In genomic region chr7:151408839-151409554, GRCh38 we compare ENCODE assay signal across 8 cellular contexts. TPM values are rescaled to one million over a fixed set of nuclear protein-coding genes. Genes with fewer than 3 reads are reported as not detected.
DNase-seq lines count a peak whose midpoint lies in the region; ATAC-seq and TF ChIP-seq lines count a peak whose summit lies in the region.

No MANE protein-coding gene starts in this region.

- CTCF ChIA-PET in CD4-positive, alpha-beta T cell (lab: Charles Lee) = interaction anchor here (0.8 to 1.9 kb wide), 2 partner anchors 39 to 51 kb away, joined by 3 to 6 read pairs; no protein-coding TSS in a partner anchor
- CTCF ChIA-PET in activated CD8-positive, alpha-beta T cell treated with anti-CD3 and anti-CD28 coated beads, Interleukin-2, amount 10 ng/mL, durations not matched to agents 7 days and 5 days (lab: Charles Lee) = interaction anchor here (0.8 kb wide), 1 partner anchor 21 kb away, joined by 3 read pairs; no protein-coding TSS in a partner anchor

- no peaks in the 10 kb centered on the region for H3K9me3 ChIP-seq in CD4-positive, alpha-beta T cell (ENCODE audit: control insufficient read depth, low read length)
- H3K9me3 ChIP-seq in heart left ventricle = no peaks in the 10 kb centered on the region

- peak overlapping the region; percentile 79 for H3K27ac Mint-ChIP-seq in CD4-positive, alpha-beta T cell
- peak overlapping the region; percentile 54 for H3K27ac Mint-ChIP-seq in activated CD8-positive, alpha-beta T cell treated with anti-CD3 and anti-CD28 coated beads, Interleukin-2, amount 10 ng/mL, durations not matched to agents 7 days and 5 days

- POLR2A ChIA-PET in CD4-positive, alpha-beta T cell (lab: Charles Lee) = interaction anchor here (0.7 to 1.5 kb wide), 6 partner anchors 12 to 111 kb away, joined by 3 to 11 read pairs (median 4); partner anchors contain the start of genes CRYGN and RHEB
- POLR2A ChIA-PET in activated CD8-positive, alpha-beta T cell treated with anti-CD3 and anti-CD28 coated beads, Interleukin-2, amount 10 ng/mL, durations not matched to agents 7 days and 5 days (lab: Charles Lee) = no interaction called here

- no peaks in the 10 kb centered on the region for H3K36me3 ChIP-seq in heart left ventricle

- no peak for TF ChIP-seq CTCF in CD4-positive, alpha-beta T cell (IDR thresholded peaks at IDR 0.05)
- no peak for TF ChIP-seq CTCF in heart left ventricle (IDR thresholded peaks at IDR 0.05)

- intact Hi-C loops in CD4-positive, alpha-beta T cell (cut with DNase I, micrococcal nuclease) = loop anchor here (1.0 to 5.0 kb wide), 6 partner anchors 21 to 42 kb away; no protein-coding TSS in a partner anchor
- intact Hi-C loops in heart left ventricle (cut with DNase I) = no loop called here

- TF ChIP-seq POLR2A in heart left ventricle (IDR thresholded peaks at IDR 0.05) = no peak

- peak overlapping the region; percentile 53 for H3K27ac ChIP-seq in CD4-positive, alpha-beta T cell (ENCODE audit: low read depth, low read length)
- H3K27ac ChIP-seq in heart left ventricle = peak overlapping the region in 3 of 12 donors; percentile 24 to 63 (median 46)

- peaks cover 23% of the 10 kb centered on the region for H3K27me3 ChIP-seq in CD4-positive, alpha-beta T cell (ENCODE audit: control insufficient read depth, insufficient read depth, low read length)
- peaks cover 18 to 57% (median 26%) of the 10 kb centered on the region in 9 donors for H3K27me3 ChIP-seq in heart left ventricle

- peaks cover 23% of the 10 kb centered on the region for H3K4me1 Mint-ChIP-seq in CD4-positive, alpha-beta T cell (ENCODE audit: low read depth)
- peaks cover 14% of the 10 kb centered on the region for H3K4me1 Mint-ChIP-seq in activated CD8-positive, alpha-beta T cell treated with anti-CD3 and anti-CD28 coated beads, Interleukin-2, amount 10 ng/mL, durations not matched to agents 7 days and 5 days (ENCODE audit: low read depth)

- 23 to 60% (median 32%) methylated on average over 19 to 47 of the region's 47 CpGs for WGBS in heart left ventricle, 4 donors

- peak in 9 of 10 experiments; percentile 27 to 85 (median 58) for DNase-seq in CD4-positive, alpha-beta T cell
- DNase-seq in activated CD8-positive, alpha-beta T cell treated with anti-CD3 and anti-CD28 coated beads, Interleukin-2, amount 10 ng/mL, durations not matched to agents 7 days and 5 days = peak; percentile 69
- peak in 1 of 5 donors; percentile 62 for DNase-seq in heart left ventricle
- DNase-seq in renal cortical epithelial cell (ENCODE audit: low read depth) = peak; percentile 66
- no peak for DNase-seq in SIG-M5 (lab: John Stamatoyannopoulos, UW)

- H3K9me3 Mint-ChIP-seq in CD4-positive, alpha-beta T cell = no peaks in the 10 kb centered on the region
- no peaks in the 10 kb centered on the region for H3K9me3 Mint-ChIP-seq in activated CD8-positive, alpha-beta T cell treated with anti-CD3 and anti-CD28 coated beads, Interleukin-2, amount 10 ng/mL, durations not matched to agents 7 days and 5 days (ENCODE audit: insufficient read depth)

- ATAC-seq in CD4-positive, alpha-beta T cell (ENCODE audit: poor library complexity) = peak; percentile 84
- ATAC-seq in HG02981 (IDR thresholded peaks at IDR 0.05; ENCODE audit: unreplicated experiment) = peak; percentile 64
- peak; percentile 89 for ATAC-seq in activated CD8-positive, alpha-beta T cell treated with anti-CD3 and anti-CD28 coated beads, Interleukin-2, amount 10 ng/mL, durations not matched to agents 7 days and 5 days
- peak in 2 of 4 donors; percentile 6 to 17 for ATAC-seq in heart left ventricle
- ATAC-seq in GM21529 (IDR thresholded peaks at IDR 0.05; ENCODE audit: unreplicated experiment) = no peak
- no peak for ATAC-seq in HG02763 (IDR thresholded peaks at IDR 0.05; ENCODE audit: unreplicated experiment)

- H3K4me3 ChIP-seq in heart left ventricle = peak overlapping the region in 11 of 12 donors; percentile 28 to 53 (median 49)

- H3K4me1 ChIP-seq in heart left ventricle = peaks cover 0 to 33% (median 14%) of the 10 kb centered on the region in 12 donors

- peaks cover 33% of the 10 kb centered on the region for H3K27me3 Mint-ChIP-seq in CD4-positive, alpha-beta T cell
- H3K27me3 Mint-ChIP-seq in activated CD8-positive, alpha-beta T cell treated with anti-CD3 and anti-CD28 coated beads, Interleukin-2, amount 10 ng/mL, durations not matched to agents 7 days and 5 days (ENCODE audit: low read depth) = peaks cover 45% of the 10 kb centered on the region

- H3K36me3 Mint-ChIP-seq in CD4-positive, alpha-beta T cell (ENCODE audit: low read depth) = peaks cover 4% of the 10 kb centered on the region
- H3K36me3 Mint-ChIP-seq in activated CD8-positive, alpha-beta T cell treated with anti-CD3 and anti-CD28 coated beads, Interleukin-2, amount 10 ng/mL, durations not matched to agents 7 days and 5 days (ENCODE audit: low read depth) = no peaks in the 10 kb centered on the region

- peak overlapping the region; percentile 80 for H3K4me3 Mint-ChIP-seq in CD4-positive, alpha-beta T cell
- H3K4me3 Mint-ChIP-seq in activated CD8-positive, alpha-beta T cell treated with anti-CD3 and anti-CD28 coated beads, Interleukin-2, amount 10 ng/mL, durations not matched to agents 7 days and 5 days = peak overlapping the region; percentile 40

RNA-seq across cellular contexts. Expression of gene WDR86, which starts 0.8 kb away (rescaled TPM):
- 1 to 10 TPM; 5.6 to 6.2 TPM for total RNA-seq in CD4-positive, alpha-beta T cell
- total RNA-seq in activated CD8-positive, alpha-beta T cell treated with anti-CD3 and anti-CD28 coated beads, Interleukin-2, amount 10 ng/mL, durations not matched to agents 7 days and 5 days = under 1 TPM; 0.26 to 0.32 TPM
- 1 to 10 TPM in 2 of 9 donors, under 1 TPM in 4, not detected in 3; 0.37 to 1.7 (median 0.52) TPM for total RNA-seq in heart left ventricle
- not detected for polyA plus RNA-seq in heart left ventricle
- 1.5 TPM in 1 of 2 replicates, not detected in the other for total RNA-seq in renal cortical epithelial cell

RNA-seq across cellular contexts. Expression of gene CRYGN, which starts 30.9 kb away (rescaled TPM):
- under 1 TPM in 1 of 2 experiments, not detected in 1; 0.14 TPM for total RNA-seq in CD4-positive, alpha-beta T cell
- under 1 TPM; 0.34 to 0.50 TPM for total RNA-seq in activated CD8-positive, alpha-beta T cell treated with anti-CD3 and anti-CD28 coated beads, Interleukin-2, amount 10 ng/mL, durations not matched to agents 7 days and 5 days
- under 1 TPM in 1 of 9 donors, not detected in 8; 0.52 TPM for total RNA-seq in heart left ventricle
- polyA plus RNA-seq in heart left ventricle = under 1 TPM in 1 of 2 donors, not detected in 1; 0.50 TPM
- not detected in 2 replicates for total RNA-seq in renal cortical epithelial cell

Comparison
In these comparisons a context has a peak if more than half of its experiments do, and no peak if none do; other contexts are left out.
1. ATAC-seq: peak in CD4-positive, alpha-beta T cell (single experiment), HG02981 (single experiment) and activated CD8-positive, alpha-beta T cell treated with anti-CD3 and anti-CD28 coated beads, Interleukin-2, amount 10 ng/mL, durations not matched to agents 7 days and 5 days (single experiment); none in GM21529 (single experiment) and HG02763 (single experiment).
2. intact Hi-C loops: an anchor here in CD4-positive, alpha-beta T cell (1.0 to 5.0 kb wide); none called in heart left ventricle.